Comparison of ENCODE assay signal across 9 cellular contexts in the genomic region with DNA sequence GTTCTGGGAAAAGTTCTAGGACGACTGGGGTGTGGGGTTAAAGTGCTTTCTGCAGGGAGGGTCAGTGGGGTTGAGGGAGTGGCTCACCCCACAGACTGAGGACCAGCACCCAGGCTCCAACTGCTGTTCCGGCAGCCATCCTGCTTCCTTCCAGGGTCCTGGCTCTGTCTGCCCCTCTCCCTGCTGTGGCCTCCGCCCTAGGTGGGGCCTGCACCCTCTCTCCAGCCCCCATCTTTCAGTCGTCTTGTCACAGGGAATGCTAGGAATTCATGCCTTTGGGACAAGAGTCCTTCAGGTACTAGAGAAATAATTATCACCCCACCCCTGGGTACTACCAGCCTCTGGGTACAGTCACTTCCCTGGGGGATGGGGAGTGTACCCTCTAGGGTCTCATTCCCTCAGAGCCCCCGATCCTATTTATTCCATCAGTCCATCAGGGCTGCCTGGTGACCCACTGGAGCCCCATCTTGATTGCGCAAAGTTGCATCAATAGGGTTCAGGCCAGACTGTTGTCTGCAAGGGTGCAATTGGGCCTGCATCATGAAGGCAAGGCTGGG. TPM values are rescaled to one million over a fixed set of nuclear protein-coding genes. Genes with fewer than 3 reads are reported as not detected.
A peak's percentile ranks its signal among the peaks of the same experiment; 100 is the strongest.
DNase-seq lines count a peak whose midpoint lies in the region; ATAC-seq and TF ChIP-seq lines count a peak whose summit lies in the region.
"Had no signal": no experiment of that assay in that cellular context is flagged by ENCODE, and none has a peak within 500 bp of the region (broad histone marks: within the 10 kb centered on the region; RNA-seq: fewer than 3 reads in every experiment).

A gene (minus strand): TSS at position 170 of the 557 bp plus-strand sequence. CDS start 31 bp downstream, at position 139.

- TF ChIP-seq CTCF in breast epithelium (IDR thresholded peaks at IDR 0.05) (no peak), MCF 10A (IDR thresholded peaks at IDR 0.05; ENCODE audit: unreplicated experiment) (no peak), upper lobe of left lung (IDR thresholded peaks at IDR 0.05) (no peak)

- H3K9me3 ChIP-seq in breast epithelium (no peaks in the 10 kb centered on the region), muscle layer of duodenum (ENCODE audit: control insufficient read depth in 1 of 2, low read length in 2 of 2) (no peaks in the 10 kb centered on the region), upper lobe of left lung (no peaks in the 10 kb centered on the region)

- H3K9me3 Mint-ChIP-seq in MCF 10A (ENCODE audit: unreplicated experiment): no peaks in the 10 kb centered on the region
- no peaks in the 10 kb centered on the region for H3K9me3 Mint-ChIP-seq in activated naive CD4-positive, alpha-beta T cell treated with anti-CD3 and anti-CD28 coated beads, Interleukin-2, amount 50 U/mL, for 72 hours
- H3K9me3 Mint-ChIP-seq: immature natural killer cell had no signal

- no peaks in the 10 kb centered on the region for H3K36me3 ChIP-seq in breast epithelium
- peaks cover 38 to 51% of the 10 kb centered on the region in 2 donors for H3K36me3 ChIP-seq in muscle layer of duodenum (ENCODE audit: control insufficient read depth in 1 of 2, insufficient read depth in 2 of 2, low read length in 2 of 2)
- peaks cover 7 to 56% (median 36%) of the 10 kb centered on the region in 4 donors for H3K36me3 ChIP-seq in upper lobe of left lung

- no peak within 1 kb of the TSS for H3K4me3 ChIP-seq in breast epithelium
- no peak within 1 kb of the TSS for H3K4me3 ChIP-seq in muscle layer of duodenum (ENCODE audit: low read depth in 1 of 2, low read length in 2 of 2)
- H3K4me3 ChIP-seq in upper lobe of left lung: peak within 1 kb of the TSS in 3 of 4 donors; percentile 7 to 41 (median 20)

- peaks cover 70% of the 10 kb centered on the region for H3K36me3 Mint-ChIP-seq in MCF 10A (ENCODE audit: insufficient read depth, unreplicated experiment)
- H3K36me3 Mint-ChIP-seq in activated naive CD4-positive, alpha-beta T cell treated with anti-CD3 and anti-CD28 coated beads, Interleukin-2, amount 50 U/mL, for 72 hours: peaks cover 38 to 52% of the 10 kb centered on the region in 2 donors

- H3K27me3 Mint-ChIP-seq in MCF 10A (ENCODE audit: insufficient read depth, unreplicated experiment): no peaks in the 10 kb centered on the region

- H3K4me1 ChIP-seq in breast epithelium (peaks cover 0 to 6% of the 10 kb centered on the region in 2 donors), muscle layer of duodenum (ENCODE audit: control insufficient read depth in 1 of 2, insufficient read depth in 2 of 2, low read length in 2 of 2) (peaks cover 9 to 54% of the 10 kb centered on the region in 2 donors), upper lobe of left lung (peaks cover 56 to 73% (median 65%) of the 10 kb centered on the region in 4 donors)

- H3K4me3 Mint-ChIP-seq in MCF 10A (ENCODE audit: unreplicated experiment): no peak within 1 kb of the TSS
- H3K4me3 Mint-ChIP-seq: immature natural killer cell had no signal

- ATAC-seq in activated naive CD4-positive, alpha-beta T cell treated with anti-CD3 and anti-CD28 coated beads, Interleukin-2, amount 50 U/mL, for 72 hours: no peak
- peak in 1 of 2 donors; percentile 1 for ATAC-seq in upper lobe of left lung (ENCODE audit: low FRiP score in 2 of 2)
- no peak for ATAC-seq in left colon

- no peak for TF ChIP-seq EP300 in upper lobe of left lung (IDR thresholded peaks at IDR 0.05)

- no peak for TF ChIP-seq POLR2A in breast epithelium (IDR thresholded peaks at IDR 0.05)
- peak in 1 of 4 donors; percentile 62 for TF ChIP-seq POLR2A in upper lobe of left lung (IDR thresholded peaks at IDR 0.05)

- H3K27me3 ChIP-seq in breast epithelium (no peaks in the 10 kb centered on the region), muscle layer of duodenum (ENCODE audit: low read depth, low read length) (no peaks in the 10 kb centered on the region), upper lobe of left lung (no peaks in the 10 kb centered on the region)

- POLR2A ChIA-PET in MCF 10A (lab: Yijun Ruan, JAX): no interaction called here

- intact Hi-C loops in breast epithelium (cut with DNase I; ENCODE audit: low total_unique reads) (no loop called here), MCF 10A (cut with micrococcal nuclease) (no loop called here), left colon (cut with DNase I, micrococcal nuclease) (no loop called here)

- DNase-seq in breast epithelium (ENCODE audit: low spot score in 2 of 2) (no peak), MCF 10A (ENCODE audit: unreplicated experiment) (no peak), upper lobe of left lung (no peak), left colon (no peak), NCI-H2227 treated with DMSO at 0.1 percent for 48 hours (lab: John Stamatoyannopoulos, UW) (no peak), C1 segment of cervical spinal cord (lab: John Stamatoyannopoulos, UW) (no peak)
- DNase-seq in activated naive CD4-positive, alpha-beta T cell treated with anti-CD3 and anti-CD28 coated beads, Interleukin-2, amount 50 U/mL, for 72 hours (ENCODE audit: low spot score in 2 of 2): no peak
- DNase-seq: immature natural killer cell had no signal

- CTCF ChIA-PET in MCF 10A (lab: Yijun Ruan, JAX): no interaction called here

- H3K4me1 Mint-ChIP-seq in MCF 10A (ENCODE audit: insufficient read depth, unreplicated experiment): peaks cover 41% of the 10 kb centered on the region

- H3K27ac ChIP-seq in breast epithelium (peak within 1 kb of the TSS; percentile 42 to 75), muscle layer of duodenum (ENCODE audit: low read length) (peak within 1 kb of the TSS; percentile 60), upper lobe of left lung (peak within 1 kb of the TSS; percentile 72 to 98 (median 95))

- 58 to 61% methylated on average over 5 to 6 of the region's 6 CpGs for WGBS in upper lobe of left lung, 2 donors

- H3K27ac Mint-ChIP-seq in MCF 10A (ENCODE audit: low read depth, unreplicated experiment): no peak within 1 kb of the TSS
- peak within 1 kb of the TSS in 1 of 2 donors; percentile 57 for H3K27ac Mint-ChIP-seq in activated naive CD4-positive, alpha-beta T cell treated with anti-CD3 and anti-CD28 coated beads, Interleukin-2, amount 50 U/mL, for 72 hours

- BruUV-seq in MCF 10A (replicated peaks; lab: Mats Ljungman, UMichigan): no TSS peak

RNA-seq across cellular contexts. Expression of the gene that starts here (rescaled TPM):
- total RNA-seq in breast epithelium (1 to 10 TPM; 1.3 to 2.6 (median 1.8) TPM), MCF 10A (2022) (8.0 and 8.4 TPM in 2 replicates), upper lobe of left lung (1,000 to 10,000 TPM in 5 of 6 donors, 100 to 1,000 TPM in 1; 543 to 2,806 (median 1,294) TPM), left colon (1 to 10 TPM; 4.4 TPM)
- total RNA-seq in activated naive CD4-positive, alpha-beta T cell treated with anti-CD3 and anti-CD28 coated beads, Interleukin-2, amount 50 U/mL, for 72 hours: 10 to 100 TPM; 21.6 to 26.3 TPM

Comparison
In these comparisons a context has a peak if more than half of its experiments do, and no peak if none do; other contexts are left out.
1. RNA of the gene that starts here (total RNA-seq): 543 to 2,806 TPM in upper lobe of left lung; 21.6 to 26.3 TPM in activated naive CD4-positive, alpha-beta T cell treated with anti-CD3 and anti-CD28 coated beads, Interleukin-2, amount 50 U/mL, for 72 hours, 8.0 to 8.4 TPM in MCF 10A, 4.4 TPM in left colon and 1.3 to 2.6 TPM in breast epithelium; every median in the first group is over 10 times any median in the second.
2. H3K4me3 ChIP-seq: peak in upper lobe of left lung (3 of 4); none in breast epithelium (0 of 3) and muscle layer of duodenum (0 of 2).
3. Peak in every context shown above with its lines, with median percentiles within 50 percentile points of each other: H3K27ac ChIP-seq.